Comparison of ENCODE assay signal across 16 cellular contexts in genomic region chr18:61854578-61854977, GRCh38. TPM values are rescaled to one million over a fixed set of nuclear protein-coding genes. Genes with fewer than 3 reads are reported as not detected.
DNase-seq lines count a peak whose midpoint lies in the region; ATAC-seq and TF ChIP-seq lines count a peak whose summit lies in the region.
"Had no signal": no experiment of that assay in that cellular context is flagged by ENCODE, and none has a peak within 500 bp of the region (broad histone marks: within the 10 kb centered on the region; RNA-seq: fewer than 3 reads in every experiment).

No MANE protein-coding gene starts in this region.

- H3K9ac ChIP-seq in fibroblast of lung (ENCODE audit: insufficient read depth, low read length), result no peak overlapping the region

- H3K4me3 Mint-ChIP-seq in CD14-positive monocyte, result no peak overlapping the region
- H3K4me3 Mint-ChIP-seq: activated CD8-positive, alpha-beta memory T cell treated with anti-CD3 and anti-CD28 coated beads, Interleukin-2, amount 10 ng/mL, durations not matched to agents 7 days and 5 days; activated naive CD4-positive, alpha-beta T cell treated with anti-CD3 and anti-CD28 coated beads, Interleukin-2, amount 50 U/mL, for 24 hours; CD8-positive, alpha-beta memory T cell; dendritic cell treated with granulocyte-macrophage colony-stimulating factor and Interleukin-4, amounts not matched to agents 40 ng/mL and 50 ng/mL, for 4 days; naive B cell had no signal

- peaks cover 32% of the 10 kb centered on the region for H3K4me1 ChIP-seq in fibroblast of lung (ENCODE audit: control insufficient read depth, extremely low read depth, insufficient read depth, low read length)

- no peaks in the 10 kb centered on the region for H3K36me3 Mint-ChIP-seq in CD14-positive monocyte
- H3K36me3 Mint-ChIP-seq: activated CD8-positive, alpha-beta memory T cell treated with anti-CD3 and anti-CD28 coated beads, Interleukin-2, amount 10 ng/mL, durations not matched to agents 7 days and 5 days; activated naive CD4-positive, alpha-beta T cell treated with anti-CD3 and anti-CD28 coated beads, Interleukin-2, amount 50 U/mL, for 24 hours; CD8-positive, alpha-beta memory T cell; naive B cell had no signal

- H2AFZ ChIP-seq in fibroblast of lung (ENCODE audit: low read length), result no peak overlapping the region

- peaks cover 0 to 5% (median 0%) of the 10 kb centered on the region in 7 donors for H3K9me3 Mint-ChIP-seq in CD14-positive monocyte
- H3K9me3 Mint-ChIP-seq: activated naive CD4-positive, alpha-beta T cell treated with anti-CD3 and anti-CD28 coated beads, Interleukin-2, amount 50 U/mL, for 24 hours; CD8-positive, alpha-beta memory T cell; dendritic cell treated with granulocyte-macrophage colony-stimulating factor and Interleukin-4, amounts not matched to agents 40 ng/mL and 50 ng/mL, for 4 days; naive B cell had no signal

- H3K9me3 ChIP-seq in fibroblast of lung (ENCODE audit: control insufficient read depth, insufficient read depth, low read depth, low read length), result no peaks in the 10 kb centered on the region
- H3K9me3 ChIP-seq: thoracic aorta had no signal

- H3K4me3 ChIP-seq in fibroblast of lung (replicated peaks in 1 of 4; ENCODE audit: control extremely low read depth in 1 of 4, insufficient read depth in 1 of 4, low read depth in 3 of 4, low read length in 4 of 4), result no peak overlapping the region
- H3K4me3 ChIP-seq: thoracic aorta had no signal

- H3K79me2 ChIP-seq in fibroblast of lung (ENCODE audit: control insufficient read depth, insufficient read depth, low read length), result peaks cover 55% of the 10 kb centered on the region

- ATAC-seq in GM21825 (IDR thresholded peaks at IDR 0.05; ENCODE audit: unreplicated experiment) (no peak), GM19395 (IDR thresholded peaks at IDR 0.05; ENCODE audit: unreplicated experiment) (no peak)
- ATAC-seq: activated CD8-positive, alpha-beta memory T cell treated with anti-CD3 and anti-CD28 coated beads, Interleukin-2, amount 10 ng/mL, durations not matched to agents 7 days and 5 days; foreskin keratinocyte had no signal

- TF ChIP-seq CTCF in fibroblast of lung (conservative IDR thresholded peaks at IDR 0.05 in 1 of 2, IDR thresholded peaks at IDR 0.05 in 1 of 2; ENCODE audit: low read depth in 1 of 2, low read length in 2 of 2), result no peak
- TF ChIP-seq CTCF in CD14-positive monocyte (IDR thresholded peaks at IDR 0.05), result no peak

- no peaks in the 10 kb centered on the region for H4K20me1 ChIP-seq in fibroblast of lung (ENCODE audit: control insufficient read depth, extremely low read depth, insufficient read depth, low read length)

- H3K27me3 Mint-ChIP-seq in CD14-positive monocyte (ENCODE audit: low read depth in 3 of 3), result peaks cover 4 to 22% (median 5%) of the 10 kb centered on the region in 3 donors

- intact Hi-C loops in CD14-positive monocyte (cut with micrococcal nuclease), result no loop called here

- H3K27me3 ChIP-seq in fibroblast of lung (ENCODE audit: control insufficient read depth, insufficient read depth, low read length), result no peaks in the 10 kb centered on the region
- H3K27me3 ChIP-seq: foreskin keratinocyte had no signal

- H3K4me2 ChIP-seq in fibroblast of lung (ENCODE audit: extremely low read depth, insufficient read depth, low read length), result peak overlapping the region; percentile 66

- peak overlapping the region; percentile 35 for H3K27ac ChIP-seq in fibroblast of lung (ENCODE audit: insufficient read depth, low read length)
- H3K27ac ChIP-seq: foreskin keratinocyte, HL-60, thoracic aorta had no signal

- no peaks in the 10 kb centered on the region for H3K4me1 Mint-ChIP-seq in CD14-positive monocyte
- H3K4me1 Mint-ChIP-seq: activated CD8-positive, alpha-beta memory T cell treated with anti-CD3 and anti-CD28 coated beads, Interleukin-2, amount 10 ng/mL, durations not matched to agents 7 days and 5 days; activated naive CD4-positive, alpha-beta T cell treated with anti-CD3 and anti-CD28 coated beads, Interleukin-2, amount 50 U/mL, for 24 hours; CD8-positive, alpha-beta memory T cell; naive B cell had no signal

- peak; percentile 1 for DNase-seq in NCI-H1105 (lab: John Stamatoyannopoulos, UW)
- DNase-seq in NCI-H774 (lab: John Stamatoyannopoulos, UW), result peak; percentile 37
- peak; percentile 62 to 84 for DNase-seq in fibroblast of lung (ENCODE audit: low read depth in 2 of 2)
- DNase-seq in pulmonary artery endothelial cell (ENCODE audit: low read depth, low spot score), result peak; percentile 24
- no peak for DNase-seq in CD14-positive monocyte (ENCODE audit: low spot score)
- DNase-seq: activated CD8-positive, alpha-beta memory T cell treated with anti-CD3 and anti-CD28 coated beads, Interleukin-2, amount 10 ng/mL, durations not matched to agents 7 days and 5 days; CD8-positive, alpha-beta memory T cell; naive B cell; NK-92 treated with Interleukin-12 subunit alpha and Interleukin-12 subunit beta, amount 100 ng/mL, for 24 hours had no signal

- H3K36me3 ChIP-seq in fibroblast of lung (ENCODE audit: control insufficient read depth, insufficient read depth, low read length), result peaks cover 3% of the 10 kb centered on the region
- H3K36me3 ChIP-seq: thoracic aorta had no signal

- no peak overlapping the region for H3K27ac Mint-ChIP-seq in CD14-positive monocyte
- H3K27ac Mint-ChIP-seq: activated CD8-positive, alpha-beta memory T cell treated with anti-CD3 and anti-CD28 coated beads, Interleukin-2, amount 10 ng/mL, durations not matched to agents 7 days and 5 days; activated naive CD4-positive, alpha-beta T cell treated with anti-CD3 and anti-CD28 coated beads, Interleukin-2, amount 50 U/mL, for 24 hours; CD8-positive, alpha-beta memory T cell; dendritic cell treated with granulocyte-macrophage colony-stimulating factor and Interleukin-4, amounts not matched to agents 40 ng/mL and 50 ng/mL, for 4 days; naive B cell had no signal

RNA-seq across cellular contexts. Expression of gene RNF152, which starts 38.2 kb away (rescaled TPM):
- total RNA-seq in fibroblast of lung, result 15.2 and 24.4 TPM in 2 replicates
- 18.3 and 20.0 TPM in 2 replicates for polyA plus RNA-seq in fibroblast of lung
- polyA plus RNA-seq in fibroblast of lung (2012), result 10.3 and 11.2 TPM in 2 replicates
- 74.0 and 127 TPM in 2 replicates for polyA minus RNA-seq in fibroblast of lung (ENCODE audit: low replicate concordance)
- total RNA-seq in pulmonary artery endothelial cell, result 46.2 and 76.5 TPM in 2 replicates
- under 1 TPM; 0.03 to 0.54 TPM for polyA plus RNA-seq in CD14-positive monocyte
- polyA plus RNA-seq: CD8-positive, alpha-beta memory T cell had no signal
